ENCODE assay signal across 15 cellular contexts in genomic region chr1:18021242-18021641, GRCh38.
"Had no signal": no experiment of that assay in that cellular context is flagged by ENCODE, and none has a peak within 500 bp of the region (broad histone marks: within the 10 kb centered on the region; RNA-seq: fewer than 3 reads in every experiment).

No MANE protein-coding gene starts in this region.

- H3K4me1 Mint-ChIP-seq: naive thymus-derived CD4-positive, alpha-beta T cell; neural crest cell had no signal

- H3K36me3 Mint-ChIP-seq: naive thymus-derived CD4-positive, alpha-beta T cell had no signal

- H3K4me1 ChIP-seq: colonic mucosa, heart left ventricle, uterus had no signal

- H3K9me3 Mint-ChIP-seq: neural crest cell had no signal

- H3K27me3 ChIP-seq: colonic mucosa, sigmoid colon, uterus had no signal

- DNase-seq: colonic mucosa; dermis blood vessel endothelial cell; heart left ventricle; hippocampal formation; mammary epithelial cell; naive thymus-derived CD4-positive, alpha-beta T cell; sigmoid colon; stimulated activated CD4-positive, alpha-beta T cell treated with anti-CD3 and anti-CD28 coated beads, Interleukin-2, amount 100 ng/mL, for 24 hours; stimulated activated CD4-positive, alpha-beta T cell treated with anti-CD3 and anti-CD28 coated beads, Interleukin-4, amount 100 ng/mL, for 4 hours; stimulated activated naive CD4-positive, alpha-beta T cell; trophoblast cell; uterus had no signal

- H3K36me3 ChIP-seq: colonic mucosa, heart left ventricle, sigmoid colon, uterus had no signal

- H3K4me3 ChIP-seq: colonic mucosa, heart left ventricle, sigmoid colon, skin epidermis, uterus had no signal

- H3K27ac ChIP-seq: colonic mucosa, heart left ventricle, sigmoid colon, skin epidermis, uterus had no signal

- H3K4me3 Mint-ChIP-seq: naive thymus-derived CD4-positive, alpha-beta T cell; neural crest cell had no signal

- ATAC-seq: heart left ventricle; left lobe of liver; naive thymus-derived CD4-positive, alpha-beta T cell had no signal

- H3K27ac Mint-ChIP-seq: naive thymus-derived CD4-positive, alpha-beta T cell had no signal

- H3K9me3 ChIP-seq: colonic mucosa, heart left ventricle, sigmoid colon, uterus had no signal
